ENCODE assay signal across 23 cellular contexts in genomic region chr5:79687911-79688310, GRCh38. TPM values are rescaled to one million over a fixed set of nuclear protein-coding genes. Genes with fewer than 3 reads are reported as not detected.
A peak's percentile ranks its signal among the peaks of the same experiment; 100 is the strongest.
DNase-seq lines count a peak whose midpoint lies in the region; ATAC-seq, FAIRE-seq and TF ChIP-seq lines count a peak whose summit lies in the region.
"Had no signal": no experiment of that assay in that cellular context is flagged by ENCODE, and none has a peak within 500 bp of the region (broad histone marks: within the 10 kb centered on the region; RNA-seq: fewer than 3 reads in every experiment).

No MANE protein-coding gene starts in this region.

- no TSS peak for BruUV-seq in A673 (replicated peaks; lab: Mats Ljungman, UMichigan)

- peaks cover 4% of the 10 kb centered on the region for H3K4me1 Mint-ChIP-seq in astrocyte (ENCODE audit: low read depth, unreplicated experiment)

- H3K9me3 ChIP-seq in A673 (ENCODE audit: low read depth, low read length, poor library complexity, severe bottlenecking) (no peaks in the 10 kb centered on the region), astrocyte (ENCODE audit: insufficient read depth, low read depth, low read length) (no peaks in the 10 kb centered on the region)
- H3K9me3 ChIP-seq: A549, BE2C had no signal

- no peak for FAIRE-seq in astrocyte (lab: Jason Lieb, UNC)
- FAIRE-seq: A549, H1 had no signal

- no peak overlapping the region for H2AFZ ChIP-seq in astrocyte (ENCODE audit: low read depth, low read length)
- H2AFZ ChIP-seq: PC-9 had no signal

- no peaks in the 10 kb centered on the region for H3K79me2 ChIP-seq in astrocyte (ENCODE audit: insufficient read depth, low read length)

- H3K9ac ChIP-seq in astrocyte (ENCODE audit: low read length), result no peak overlapping the region
- H3K9ac ChIP-seq: KMS-11 had no signal

- no peaks in the 10 kb centered on the region for H4K20me1 ChIP-seq in astrocyte (ENCODE audit: insufficient read depth, low read length)

- TF ChIP-seq CTCF in A673 (conservative IDR thresholded peaks at IDR 0.05; ENCODE audit: low read depth, low read length) (no peak), astrocyte (IDR thresholded peaks at IDR 0.05; ENCODE audit: insufficient read depth, low read depth, low read length) (no peak)

- POLR2A ChIA-PET in A673 (lab: Charles Lee; ENCODE audit: low non-redundant PET), result no interaction called here

- intact Hi-C loops in A673 (cut with micrococcal nuclease; ENCODE audit: unreplicated experiment), result no loop called here

- H3K4me3 ChIP-seq in A673 (ENCODE audit: low read depth, low read length, poor library complexity, severe bottlenecking) (no peak overlapping the region), astrocyte (ENCODE audit: insufficient read depth, low read depth, low read length) (no peak overlapping the region)
- H3K4me3 ChIP-seq: A549, PC-9, SK-N-MC had no signal

- H3K27ac Mint-ChIP-seq in astrocyte (ENCODE audit: unreplicated experiment), result no peak overlapping the region

- H3K4me2 ChIP-seq in astrocyte (ENCODE audit: low read length), result no peak overlapping the region
- H3K4me2 ChIP-seq: A549, KMS-11, PC-9 had no signal

- DNase-seq in A673 (ENCODE audit: low spot score), result peak; percentile 22
- peak; percentile 64 for DNase-seq in astrocyte (ENCODE audit: low read depth)
- DNase-seq in kidney tubule cell (ENCODE audit: low spot score), result peak; percentile 42
- DNase-seq in retina, result peak; percentile 9
- DNase-seq in activated T-cell treated with anti-CD3 and anti-CD28 coated beads for 4 hours, result no peak
- no peak for DNase-seq in effector CD4-positive, alpha-beta T cell
- DNase-seq: BE2C, EL, GF-D8, IMR-90, MV-4-11, NCI-H1105 treated with DMSO at 0.1 percent for 48 hours, NCI-H2081 treated with DMSO at 0.1 percent for 48 hours, NCI-H446 treated with DMSO at 0.1 percent for 48 hours, PC-9, RPMI8226, SHP77 had no signal

- CTCF ChIA-PET in A673 (lab: Charles Lee), result no interaction called here

- peaks cover 13% of the 10 kb centered on the region for H3K36me3 Mint-ChIP-seq in astrocyte (ENCODE audit: low read depth, unreplicated experiment)

- ATAC-seq in GM21528 (IDR thresholded peaks at IDR 0.05; ENCODE audit: low FRiP score, unreplicated experiment), result no peak
- ATAC-seq: A549, HCT116 had no signal

- no peaks in the 10 kb centered on the region for H3K27me3 ChIP-seq in A673 (replicated peaks; ENCODE audit: insufficient read depth, low read depth, low read length, poor library complexity)
- H3K27me3 ChIP-seq in astrocyte (ENCODE audit: insufficient read depth, low read length), result no peaks in the 10 kb centered on the region
- H3K27me3 ChIP-seq: BE2C had no signal

- no peak overlapping the region for H3K27ac ChIP-seq in A673 (ENCODE audit: low read depth, low read length, poor library complexity, severe bottlenecking)
- H3K27ac ChIP-seq in astrocyte (ENCODE audit: low read depth, low read length), result no peak overlapping the region
- H3K27ac ChIP-seq: A549, KMS-11, PC-9, SK-N-MC had no signal

- H3K27me3 Mint-ChIP-seq in astrocyte (ENCODE audit: low read depth, unreplicated experiment), result no peaks in the 10 kb centered on the region

- H3K4me1 ChIP-seq in A673 (ENCODE audit: insufficient read depth, low read length, poor library complexity, severe bottlenecking) (peaks cover 4% of the 10 kb centered on the region), astrocyte (ENCODE audit: insufficient read depth, low read length) (peaks cover 10% of the 10 kb centered on the region)
- H3K4me1 ChIP-seq: BE2C had no signal

- H3K36me3 ChIP-seq in A673 (ENCODE audit: insufficient read depth, low read length, poor library complexity, severe bottlenecking) (peaks cover 5% of the 10 kb centered on the region), astrocyte (ENCODE audit: insufficient read depth, low read length) (no peaks in the 10 kb centered on the region)

- no peak overlapping the region for H3K4me3 Mint-ChIP-seq in astrocyte (ENCODE audit: unreplicated experiment)

- peaks cover 3% of the 10 kb centered on the region for H3K9me3 Mint-ChIP-seq in astrocyte (ENCODE audit: unreplicated experiment)

RNA-seq across cellular contexts. Expression of gene CMYA5, which starts 1.7 kb away (rescaled TPM):
- total RNA-seq in A673 (2021) (0.41 and 0.52 TPM in 2 replicates), astrocyte (1.2 and 1.5 TPM in 2 replicates)

Comparison
In these comparisons a context has a peak if more than half of its experiments do, and no peak if none do; other contexts are left out.
1. DNase-seq: peak in A673 (single experiment), astrocyte (single experiment), kidney tubule cell (single experiment) and retina (single experiment); none in activated T-cell treated with anti-CD3 and anti-CD28 coated beads for 4 hours (single experiment) and effector CD4-positive, alpha-beta T cell (single experiment).